ENCODE assay signal across 21 cellular contexts in genomic region chr2:181924336-181924735, GRCh38.
"Had no signal": no experiment of that assay in that cellular context is flagged by ENCODE, and none has a peak within 500 bp of the region (broad histone marks: within the 10 kb centered on the region; RNA-seq: fewer than 3 reads in every experiment).

No MANE protein-coding gene starts in this region.

- H3K9me3 Mint-ChIP-seq: central memory CD8-positive, alpha-beta T cell; T-cell; type B pancreatic cell; WTC11 had no signal

- DNase-seq: activated T-cell treated with anti-CD3 and anti-CD28 coated beads, Interleukin-2, amount 50 U/mL, for 1 hour; colonic mucosa; head of caudate nucleus; islet precursor cell; left cardiac atrium; nephron progenitor cell; occipital lobe; posterior cingulate gyrus; spleen; stimulated activated CD4-positive, alpha-beta T cell treated with anti-CD3 and anti-CD28 coated beads, Interleukin-4, amount 100 ng/mL, for 24 hours; stimulated activated naive CD4-positive, alpha-beta T cell treated with Interleukin-2 at 50 U/mL for 16 hours; T-cell; T-helper 9 cell had no signal

- H3K27ac ChIP-seq: breast epithelium, colonic mucosa, gastroesophageal sphincter, spleen, thoracic aorta had no signal

- H3K9me3 ChIP-seq: breast epithelium, colonic mucosa, gastroesophageal sphincter, spleen, thoracic aorta had no signal

- H3K27me3 Mint-ChIP-seq: central memory CD8-positive, alpha-beta T cell; memory B cell; T-cell; type B pancreatic cell had no signal

- ATAC-seq: activated naive CD4-positive, alpha-beta T cell treated with anti-CD3 and anti-CD28 coated beads, Interleukin-2, amount 50 U/mL, for 72 hours; gastroesophageal sphincter; left cardiac atrium; T-cell; WTC11 had no signal

- H3K4me1 ChIP-seq: breast epithelium, colonic mucosa had no signal

- H3K36me3 ChIP-seq: breast epithelium had no signal

- H3K27me3 ChIP-seq: breast epithelium, colonic mucosa, gastroesophageal sphincter, spleen had no signal

- H3K4me1 Mint-ChIP-seq: nephron progenitor cell, WTC11 had no signal

- H3K4me3 Mint-ChIP-seq: central memory CD8-positive, alpha-beta T cell; memory B cell; nephron progenitor cell; T-cell; type B pancreatic cell; WTC11 had no signal

- H3K4me3 ChIP-seq: breast epithelium, colonic mucosa, gastroesophageal sphincter, spleen, thoracic aorta had no signal

- H3K27ac Mint-ChIP-seq: activated naive CD4-positive, alpha-beta T cell treated with anti-CD3 and anti-CD28 coated beads, Interleukin-2, amount 50 U/mL, for 72 hours; memory B cell; nephron progenitor cell; T-cell; type B pancreatic cell; WTC11 had no signal
